22 cellular contexts compared by ENCODE assay signal in the genomic region with DNA sequence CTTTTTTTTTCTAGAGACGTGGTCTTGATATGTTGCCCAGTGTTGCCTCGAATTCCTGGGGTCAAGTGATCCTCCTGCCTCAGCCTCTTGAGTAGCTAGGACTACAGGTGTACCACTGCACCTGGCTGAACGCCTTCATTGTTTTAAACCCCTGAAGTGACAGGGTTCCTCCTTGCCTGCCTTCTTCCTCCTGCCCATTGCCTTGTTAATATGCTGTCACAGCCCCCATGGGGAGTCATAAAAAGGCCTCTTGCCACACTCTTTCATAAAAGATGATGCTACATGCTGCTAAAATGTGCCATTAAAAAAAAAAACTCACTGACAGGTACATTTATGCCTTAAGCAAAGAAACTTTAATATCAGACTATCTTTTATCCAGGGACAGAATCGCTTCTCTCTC.
"Had no signal": no experiment of that assay in that cellular context is flagged by ENCODE, and none has a peak within 500 bp of the region (broad histone marks: within the 10 kb centered on the region; RNA-seq: fewer than 3 reads in every experiment).

No MANE protein-coding gene starts in this region.

- ATAC-seq: activated CD8-positive, alpha-beta memory T cell treated with anti-CD3 and anti-CD28 coated beads, Interleukin-2, amount 10 ng/mL, durations not matched to agents 7 days and 5 days; activated naive CD4-positive, alpha-beta T cell treated with anti-CD3 and anti-CD28 coated beads, Interleukin-2, amount 50 U/mL, for 72 hours; activated naive CD8-positive, alpha-beta T cell treated with anti-CD3 and anti-CD28 coated beads, Interleukin-2, amount 50 U/mL, for 24 hours had no signal

- DNase-seq: activated CD4-positive, alpha-beta T cell treated with anti-CD3 and anti-CD28 coated beads for 48 hours; activated CD4-positive, alpha-beta T cell treated with anti-CD3 and anti-CD28 coated beads, Interleukin-2, amount 50 U/mL, for 48 hours; activated CD4-positive, CD25-positive, alpha-beta regulatory T cell treated with anti-CD3 and anti-CD28 coated beads, Interleukin-2, amount 50 U/mL, for 72 hours; activated CD8-positive, alpha-beta memory T cell treated with anti-CD3 and anti-CD28 coated beads, Interleukin-2, amount 10 ng/mL, durations not matched to agents 7 days and 5 days; activated effector memory CD4-positive, alpha-beta T cell treated with anti-CD3 and anti-CD28 coated beads, Interleukin-2, amount 50 U/mL, for 16 hours; activated naive CD4-positive, alpha-beta T cell treated with Interleukin-2 at 50 U/mL for 16 hours; activated naive CD8-positive, alpha-beta T cell treated with anti-CD3 and anti-CD28 coated beads, Interleukin-2, amount 50 U/mL, for 24 hours; activated T-cell treated with anti-CD3 and anti-CD28 coated beads, Interleukin-2, amount 50 U/mL, for 24 hours; brain microvascular endothelial cell; Kasumi-1; KBM-7; NCI-H1092; NCI-H1436; NCI-H1694 treated with DMSO at 0.1 percent for 48 hours; NCI-H446; NCI-H524; Peyer's patch; Right ventricle myocardium superior; SJCRH30; SK-N-SH; SW 1271 had no signal
